Comparison of ENCODE assay signal across 15 cellular contexts in the genomic region with DNA sequence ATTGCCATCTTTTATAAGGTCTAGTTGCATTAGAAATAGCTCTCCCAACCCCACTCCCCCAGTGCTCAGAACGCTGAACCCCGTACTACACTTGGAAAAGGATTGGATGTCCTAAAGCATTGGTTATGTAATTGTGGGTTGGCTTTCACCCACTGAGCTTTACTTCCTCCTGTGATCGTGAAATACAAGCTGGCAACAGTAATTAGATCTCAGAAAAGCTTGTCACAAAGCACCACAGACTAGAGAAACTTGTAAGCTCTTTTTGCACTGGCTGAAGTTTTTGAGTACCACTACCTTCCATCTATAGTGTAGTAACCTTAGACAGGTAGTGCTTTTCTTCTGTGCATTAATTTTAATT. TPM values are rescaled to one million over a fixed set of nuclear protein-coding genes. Genes with fewer than 3 reads are reported as not detected.
A peak's percentile ranks its signal among the peaks of the same experiment; 100 is the strongest.
DNase-seq lines count a peak whose midpoint lies in the region; ATAC-seq and TF ChIP-seq lines count a peak whose summit lies in the region.
"Had no signal": no experiment of that assay in that cellular context is flagged by ENCODE, and none has a peak within 500 bp of the region (broad histone marks: within the 10 kb centered on the region; RNA-seq: fewer than 3 reads in every experiment).

No MANE protein-coding gene starts in this region.

- DNase-seq in GF-D8 (lab: John Stamatoyannopoulos, UW) (peak; percentile 32), NCI-H2107 (lab: John Stamatoyannopoulos, UW) (peak; percentile 28), left ventricle myocardium superior (no peak), sciatic nerve (ENCODE audit: low spot score) (no peak), MCF 10A (ENCODE audit: unreplicated experiment) (no peak)
- no peak for DNase-seq in stimulated activated CD8-positive, alpha-beta memory T cell treated with anti-CD3 and anti-CD28 coated beads, Interleukin-4, amount 100 ng/mL, for 48 hours
- DNase-seq: activated CD8-positive, alpha-beta T cell treated with anti-CD3 and anti-CD28 coated beads, Interleukin-2, amount 10 ng/mL, durations not matched to agents 7 days and 5 days; CD4-positive, alpha-beta memory T cell; kidney glomerular epithelial cell; natural killer cell; NCI-H1417 treated with DMSO at 0.1 percent for 48 hours; stimulated activated naive CD4-positive, alpha-beta T cell treated with Interleukin-2 at 50 U/mL for 16 hours had no signal

- ATAC-seq in left ventricle myocardium superior (peak; percentile 60), sciatic nerve (peak; percentile 74), HG03139 (IDR thresholded peaks at IDR 0.05; ENCODE audit: unreplicated experiment) (no peak)
- ATAC-seq: activated CD8-positive, alpha-beta T cell treated with anti-CD3 and anti-CD28 coated beads, Interleukin-2, amount 10 ng/mL, durations not matched to agents 7 days and 5 days; GM12878; natural killer cell had no signal

- no peak for TF ChIP-seq CTCF in MCF 10A (IDR thresholded peaks at IDR 0.05; ENCODE audit: unreplicated experiment)

- no peaks in the 10 kb centered on the region for H3K9me3 Mint-ChIP-seq in MCF 10A (ENCODE audit: unreplicated experiment)
- H3K9me3 Mint-ChIP-seq: activated T-helper 2 cell treated with anti-CD3 and anti-CD28 coated beads, Interferon-gamma antibody, Interleukin-2, Interleukin-4, amounts not matched to agents 10 μg/mL and 5 μg/mL and 100 μg/mL, durations not matched to agents 14 hours and 24 hours and 36 hours; CD4-positive, alpha-beta memory T cell; natural killer cell had no signal

- H3K27me3 Mint-ChIP-seq in MCF 10A (ENCODE audit: insufficient read depth, unreplicated experiment): no peaks in the 10 kb centered on the region
- H3K27me3 Mint-ChIP-seq: CD4-positive, alpha-beta memory T cell had no signal

- H3K4me1 Mint-ChIP-seq in MCF 10A (ENCODE audit: insufficient read depth, unreplicated experiment): no peaks in the 10 kb centered on the region

- H3K4me3 Mint-ChIP-seq in MCF 10A (ENCODE audit: unreplicated experiment): no peak overlapping the region
- H3K4me3 Mint-ChIP-seq: activated CD8-positive, alpha-beta T cell treated with anti-CD3 and anti-CD28 coated beads, Interleukin-2, amount 10 ng/mL, durations not matched to agents 7 days and 5 days; CD4-positive, alpha-beta memory T cell; natural killer cell had no signal

- peaks cover 66% of the 10 kb centered on the region for H3K36me3 Mint-ChIP-seq in MCF 10A (ENCODE audit: insufficient read depth, unreplicated experiment)

- no TSS peak for BruUV-seq in MCF 10A (replicated peaks; lab: Mats Ljungman, UMichigan)

- H3K27ac Mint-ChIP-seq in MCF 10A (ENCODE audit: low read depth, unreplicated experiment): no peak overlapping the region
- H3K27ac Mint-ChIP-seq: activated CD8-positive, alpha-beta T cell treated with anti-CD3 and anti-CD28 coated beads, Interleukin-2, amount 10 ng/mL, durations not matched to agents 7 days and 5 days; activated T-helper 2 cell treated with anti-CD3 and anti-CD28 coated beads, Interferon-gamma antibody, Interleukin-2, Interleukin-4, amounts not matched to agents 10 μg/mL and 5 μg/mL and 100 μg/mL, durations not matched to agents 14 hours and 24 hours and 36 hours; natural killer cell had no signal

- intact Hi-C loops in left ventricle myocardium superior (cut with micrococcal nuclease) (no loop called here), sciatic nerve (cut with DNase I) (no loop called here), MCF 10A (cut with micrococcal nuclease) (no loop called here)

- CTCF ChIA-PET in MCF 10A (lab: Yijun Ruan, JAX): interaction anchor here (0.6 to 1.2 kb wide), 5 partner anchors 13 to 212 kb away, joined by 3 to 4 read pairs (median 4); no protein-coding TSS in a partner anchor

- POLR2A ChIA-PET in MCF 10A (lab: Yijun Ruan, JAX): interaction anchor here (0.6 to 1.0 kb wide), 3 partner anchors 9 to 1836 kb away, joined by 3 to 4 read pairs (median 4); no protein-coding TSS in a partner anchor

RNA-seq across cellular contexts. Expression of a gene that starts 54.4 kb away (rescaled TPM):
- 14.1 TPM for total RNA-seq in left ventricle myocardium superior
- total RNA-seq in sciatic nerve: 37.2 TPM
- total RNA-seq in MCF 10A (2022): 19.9 and 22.4 TPM in 2 replicates

Comparison
In these comparisons a context has a peak if more than half of its experiments do, and no peak if none do; other contexts are left out.
1. DNase-seq: peak in GF-D8 (single experiment) and NCI-H2107 (single experiment); none in left ventricle myocardium superior (single experiment), sciatic nerve (single experiment), MCF 10A (single experiment) and stimulated activated CD8-positive, alpha-beta memory T cell treated with anti-CD3 and anti-CD28 coated beads, Interleukin-4, amount 100 ng/mL, for 48 hours (single experiment).